Comparison of ENCODE assay signal across 18 cellular contexts in genomic region chr19:42426643-42427042, GRCh38. TPM values are rescaled to one million over a fixed set of nuclear protein-coding genes. Genes with fewer than 3 reads are reported as not detected.
DNase-seq lines count a peak whose midpoint lies in the region; ATAC-seq and TF ChIP-seq lines count a peak whose summit lies in the region.
"Had no signal": no experiment of that assay in that cellular context is flagged by ENCODE, and none has a peak within 500 bp of the region (broad histone marks: within the 10 kb centered on the region; RNA-seq: fewer than 3 reads in every experiment).

No MANE protein-coding gene starts in this region.

- no peak for ATAC-seq in heart left ventricle
- no peak for ATAC-seq in WTC11
- ATAC-seq: PC-3 had no signal

- H3K27ac ChIP-seq in left ventricle myocardium inferior (replicated peaks): peak overlapping the region; percentile 34
- H3K27ac ChIP-seq in heart left ventricle: peak overlapping the region in 3 of 12 donors; percentile 24 to 35 (median 31)
- H3K27ac ChIP-seq in substantia nigra (ENCODE audit: low read depth, low read length, poor library complexity, severe bottlenecking): peak overlapping the region; percentile 55
- no peak overlapping the region for H3K27ac ChIP-seq in CD8-positive, alpha-beta memory T cell (ENCODE audit: low read depth, low read length)
- H3K27ac ChIP-seq: BLaER1 treated with 17β-estradiol and CSF1 and Interleukin-3, amounts not matched to agents 10 nM and 100 nM; HL-60 had no signal

- H3K36me3 ChIP-seq in left ventricle myocardium inferior (no peaks in the 10 kb centered on the region), heart left ventricle (no peaks in the 10 kb centered on the region)
- no peaks in the 10 kb centered on the region for H3K36me3 ChIP-seq in CD8-positive, alpha-beta memory T cell (ENCODE audit: insufficient read depth, low read length)
- H3K36me3 ChIP-seq: BLaER1 treated with 17β-estradiol and CSF1 and Interleukin-3, amounts not matched to agents 10 nM and 100 nM had no signal

- H3K4me1 Mint-ChIP-seq in WTC11: peaks cover 17% of the 10 kb centered on the region
- peaks cover 14 to 28% (median 15%) of the 10 kb centered on the region in 3 donors for H3K4me1 Mint-ChIP-seq in CD8-positive, alpha-beta memory T cell

- peaks cover 90% of the 10 kb centered on the region for H3K27me3 Mint-ChIP-seq in WTC11 (ENCODE audit: low read depth)
- peaks cover 0 to 1% of the 10 kb centered on the region in 2 donors for H3K27me3 Mint-ChIP-seq in CD8-positive, alpha-beta memory T cell

- DNase-seq in left ventricle myocardium inferior (no peak), heart left ventricle (no peak), NCI-H146 treated with DMSO at 0.1 percent for 48 hours (lab: John Stamatoyannopoulos, UW; ENCODE audit: unreplicated experiment) (peak; percentile 71), WTC11 (ENCODE audit: low spot score) (no peak), substantia nigra (lab: John Stamatoyannopoulos, UW) (no peak), SHP77 (lab: John Stamatoyannopoulos, UW) (no peak), HCEC 1CT (no peak)
- DNase-seq in CD8-positive, alpha-beta memory T cell: no peak
- DNase-seq: DMS 273 treated with DMSO at 0.1 percent for 48 hours, EL, H9, NCI-H1417 treated with DMSO at 0.1 percent for 48 hours, NCI-H2029 treated with DMSO at 0.1 percent for 48 hours, NCI-H226, PC-3 had no signal

- H3K4me1 ChIP-seq in left ventricle myocardium inferior: peaks cover 49% of the 10 kb centered on the region
- peaks cover 0 to 39% (median 23%) of the 10 kb centered on the region in 12 donors for H3K4me1 ChIP-seq in heart left ventricle
- peaks cover 17% of the 10 kb centered on the region for H3K4me1 ChIP-seq in CD8-positive, alpha-beta memory T cell (ENCODE audit: insufficient read depth, low read length)

- no peaks in the 10 kb centered on the region for H3K9me3 ChIP-seq in left ventricle myocardium inferior (replicated peaks)
- no peaks in the 10 kb centered on the region for H3K9me3 ChIP-seq in heart left ventricle
- H3K9me3 ChIP-seq in CD8-positive, alpha-beta memory T cell (ENCODE audit: low read length): no peaks in the 10 kb centered on the region

- no peak overlapping the region for H3K27ac Mint-ChIP-seq in WTC11
- H3K27ac Mint-ChIP-seq in CD8-positive, alpha-beta memory T cell: no peak overlapping the region
- H3K27ac Mint-ChIP-seq: H9 had no signal

- H3K4me3 Mint-ChIP-seq in WTC11: no peak overlapping the region
- peak overlapping the region in 1 of 7 donors; percentile 22 for H3K4me3 Mint-ChIP-seq in CD8-positive, alpha-beta memory T cell
- H3K4me3 Mint-ChIP-seq: H9 had no signal

- intact Hi-C loops in left ventricle myocardium inferior (cut with micrococcal nuclease): no loop called here
- intact Hi-C loops in heart left ventricle (cut with DNase I): loop anchor here in 2 of 10 donors (10.0 kb wide), 1 partner anchor 182 kb away; the partner anchor contains the start of gene GSK3A (in 2 of the 2)

- no peak for TF ChIP-seq CTCF in left ventricle myocardium inferior (IDR thresholded peaks at IDR 0.05; ENCODE audit: borderline replicate concordance)
- no peak for TF ChIP-seq CTCF in heart left ventricle (IDR thresholded peaks at IDR 0.05)
- no peak for TF ChIP-seq CTCF in WTC11 (IDR thresholded peaks at IDR 0.05)

- H3K9me3 Mint-ChIP-seq in WTC11: peaks cover 6% of the 10 kb centered on the region
- no peaks in the 10 kb centered on the region for H3K9me3 Mint-ChIP-seq in CD8-positive, alpha-beta memory T cell

- WGBS in heart left ventricle, 4 donors: 75 to 91% (median 83%) methylated on average over 3 of the region's 3 CpGs

- no peaks in the 10 kb centered on the region; the same call in 1 of the 2 replicates for H3K36me3 Mint-ChIP-seq in WTC11
- H3K36me3 Mint-ChIP-seq in CD8-positive, alpha-beta memory T cell: peaks cover 0 to 8% (median 0%) of the 10 kb centered on the region in 3 donors

- TF ChIP-seq POLR2A in heart left ventricle (IDR thresholded peaks at IDR 0.05): no peak

- no peaks in the 10 kb centered on the region for H3K27me3 ChIP-seq in left ventricle myocardium inferior (ENCODE audit: low read depth)
- H3K27me3 ChIP-seq in heart left ventricle: peaks cover 0 to 10% (median 0%) of the 10 kb centered on the region in 9 donors
- H3K27me3 ChIP-seq in CD8-positive, alpha-beta memory T cell (ENCODE audit: insufficient read depth, low read length, poor library complexity, severe bottlenecking): no peaks in the 10 kb centered on the region
- H3K27me3 ChIP-seq: BLaER1 treated with 17β-estradiol and CSF1 and Interleukin-3, amounts not matched to agents 10 nM and 100 nM had no signal

- CTCF ChIA-PET in WTC11 (lab: Charles Lee): interaction anchor here (1.3 to 5.2 kb wide), 3 partner anchors 8 to 15 kb away, joined by 4 to 81 read pairs (median 44); partner anchors contain the start of gene CXCL17
- CTCF ChIA-PET in CD8-positive, alpha-beta memory T cell (lab: Charles Lee): interaction anchor here (1.2 to 1.3 kb wide), 2 partner anchors 12 to 14 kb away, joined by 4 to 5 read pairs; no protein-coding TSS in a partner anchor

- POLR2A ChIA-PET in WTC11 (lab: Charles Lee): no interaction called here
- POLR2A ChIA-PET in CD8-positive, alpha-beta memory T cell (lab: Charles Lee): no interaction called here

- no peak overlapping the region for H3K4me3 ChIP-seq in left ventricle myocardium inferior
- no peak overlapping the region for H3K4me3 ChIP-seq in heart left ventricle
- no peak overlapping the region for H3K4me3 ChIP-seq in CD8-positive, alpha-beta memory T cell (ENCODE audit: low read length)
- H3K4me3 ChIP-seq: BLaER1 treated with 17β-estradiol and CSF1 and Interleukin-3, amounts not matched to agents 10 nM and 100 nM had no signal

TF ChIP-seq in WTC11, 78 proteins besides CTCF, POLR2A, EP300 and RAD21:
- TF ChIP-seq ZNF423 (CRISPR knock-in tag; IDR thresholded peaks at IDR 0.05) (peak; percentile 79), CREM (CRISPR knock-in tag; IDR thresholded peaks at IDR 0.05) (no peak)
- TF ChIP-seq, protein P1, sequence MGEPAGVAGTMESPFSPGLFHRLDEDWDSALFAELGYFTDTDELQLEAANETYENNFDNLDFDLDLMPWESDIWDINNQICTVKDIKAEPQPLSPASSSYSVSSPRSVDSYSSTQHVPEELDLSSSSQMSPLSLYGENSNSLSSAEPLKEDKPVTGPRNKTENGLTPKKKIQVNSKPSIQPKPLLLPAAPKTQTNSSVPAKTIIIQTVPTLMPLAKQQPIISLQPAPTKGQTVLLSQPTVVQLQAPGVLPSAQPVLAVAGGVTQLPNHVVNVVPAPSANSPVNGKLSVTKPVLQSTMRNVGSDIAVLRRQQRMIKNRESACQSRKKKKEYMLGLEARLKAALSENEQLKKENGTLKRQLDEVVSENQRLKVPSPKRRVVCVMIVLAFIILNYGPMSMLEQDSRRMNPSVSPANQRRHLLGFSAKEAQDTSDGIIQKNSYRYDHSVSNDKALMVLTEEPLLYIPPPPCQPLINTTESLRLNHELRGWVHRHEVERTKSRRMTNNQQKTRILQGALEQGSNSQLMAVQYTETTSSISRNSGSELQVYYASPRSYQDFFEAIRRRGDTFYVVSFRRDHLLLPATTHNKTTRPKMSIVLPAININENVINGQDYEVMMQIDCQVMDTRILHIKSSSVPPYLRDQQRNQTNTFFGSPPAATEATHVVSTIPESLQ (CRISPR knock-in tag; IDR thresholded peaks at IDR 0.05): no peak

RNA-seq across cellular contexts. Expression of gene LIPE, which starts 0.5 kb away (rescaled TPM):
- 55.8 TPM for total RNA-seq in left ventricle myocardium inferior
- total RNA-seq in heart left ventricle: 100 to 1,000 TPM in 1 of 9 donors, 10 to 100 TPM in 8; 34.7 to 111 (median 57.3) TPM
- 10 to 100 TPM; 47.1 to 67.1 TPM for polyA plus RNA-seq in heart left ventricle
- 10.2 to 11.7 TPM (median 11.5 TPM) in 3 replicates for total RNA-seq in WTC11 (2021)
- 10 to 100 TPM; 22.2 to 22.7 TPM for total RNA-seq in CD8-positive, alpha-beta memory T cell
- 5.0 TPM for polyA plus RNA-seq in CD8-positive, alpha-beta memory T cell
- total RNA-seq: SK-MEL-5 had no signal

RNA-seq across cellular contexts. Expression of gene CXCL17, which starts 16.1 kb away (rescaled TPM):
- total RNA-seq in left ventricle myocardium inferior (not detected), heart left ventricle (not detected), WTC11 (2021) (not detected in 3 replicates)
- polyA plus RNA-seq in heart left ventricle: not detected
- not detected for total RNA-seq in CD8-positive, alpha-beta memory T cell
- polyA plus RNA-seq in CD8-positive, alpha-beta memory T cell: not detected
- total RNA-seq: H9 had no signal

RNA-seq across cellular contexts. Expression of gene CNFN, which starts 36.5 kb away (rescaled TPM):
- total RNA-seq in left ventricle myocardium inferior: 0.49 TPM
- 1 to 10 TPM in 1 of 9 donors, under 1 TPM in 3, not detected in 5; 0.62 to 1.4 (median 0.94) TPM for total RNA-seq in heart left ventricle
- 1 to 10 TPM; 1.3 to 2.9 TPM for polyA plus RNA-seq in heart left ventricle
- total RNA-seq in WTC11 (2021): 9.6 to 14.8 TPM (median 11.5 TPM) in 3 replicates
- total RNA-seq in CD8-positive, alpha-beta memory T cell: not detected
- polyA plus RNA-seq in CD8-positive, alpha-beta memory T cell: not detected
